ENCODE assay signal across 8 cellular contexts in the genomic region with DNA sequence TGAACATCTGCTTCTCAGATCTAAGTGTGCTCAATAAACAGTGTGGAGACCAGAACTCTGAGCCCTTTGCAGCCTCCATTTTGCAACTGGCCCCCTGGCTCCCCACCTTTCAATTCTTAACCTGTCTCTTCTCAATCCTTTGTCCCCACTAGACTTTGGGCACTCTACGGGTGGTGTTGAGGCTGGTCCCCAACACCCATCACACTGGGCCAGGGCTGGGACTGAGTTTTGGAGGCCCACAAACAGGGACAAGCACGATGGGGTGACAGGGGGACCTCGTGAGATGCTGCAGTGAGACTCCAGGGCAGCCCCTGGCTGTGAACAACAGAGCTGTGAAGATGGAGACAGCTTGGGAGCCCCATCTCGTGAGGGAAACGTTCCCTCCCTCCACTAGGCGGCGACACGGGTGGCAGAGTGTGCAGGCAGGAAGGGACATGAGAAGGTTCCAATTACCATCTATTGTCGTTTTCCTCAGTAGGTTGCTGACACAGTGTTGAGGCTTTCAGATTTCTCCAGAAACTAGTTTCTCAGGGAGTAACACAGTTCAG.
DNase-seq lines count a peak whose midpoint lies in the region; ATAC-seq lines count a peak whose summit lies in the region.

No MANE protein-coding gene starts in this region.

- DNase-seq in NCI-H2196 (lab: John Stamatoyannopoulos, UW; ENCODE audit: unreplicated experiment) (peak; percentile 24), NCI-H2196 treated with DMSO at 0.1 percent for 48 hours (lab: John Stamatoyannopoulos, UW; ENCODE audit: unreplicated experiment) (no peak), NCI-H526 treated with DMSO at 0.1 percent for 48 hours (lab: John Stamatoyannopoulos, UW) (peak; percentile 25), glomerular visceral epithelial cell (ENCODE audit: extremely low spot score) (peak; percentile 36), NCI-H187 treated with DMSO at 0.1 percent for 48 hours (lab: John Stamatoyannopoulos, UW) (no peak)
- peak; percentile 82 to 84 for DNase-seq in activated T-cell treated with anti-CD3 and anti-CD28 coated beads, Interleukin-2, amount 50 U/mL, for 48 hours
- peak; percentile 55 to 61 for DNase-seq in stimulated activated CD4-positive, alpha-beta T cell treated with anti-CD3 and anti-CD28 coated beads, Interleukin-1b, Interleukin-23, amount 100 ng/mL, for 4 hours (ENCODE audit: low read depth in 2 of 2)

- ATAC-seq in GM18517 (IDR thresholded peaks at IDR 0.05; ENCODE audit: unreplicated experiment) = no peak

Comparison
In these comparisons a context has a peak if more than half of its experiments do, and no peak if none do; other contexts are left out.
1. DNase-seq: peak in NCI-H2196 (single experiment), NCI-H526 treated with DMSO at 0.1 percent for 48 hours (single experiment), activated T-cell treated with anti-CD3 and anti-CD28 coated beads, Interleukin-2, amount 50 U/mL, for 48 hours (2 of 2), glomerular visceral epithelial cell (single experiment) and stimulated activated CD4-positive, alpha-beta T cell treated with anti-CD3 and anti-CD28 coated beads, Interleukin-1b, Interleukin-23, amount 100 ng/mL, for 4 hours (2 of 2); none in NCI-H2196 treated with DMSO at 0.1 percent for 48 hours (single experiment) and NCI-H187 treated with DMSO at 0.1 percent for 48 hours (single experiment).